In genomic region chr18:62521588-62521987, GRCh38 we compare ENCODE assay signal across 9 cellular contexts. TPM values are rescaled to one million over a fixed set of nuclear protein-coding genes. Genes with fewer than 3 reads are reported as not detected.
DNase-seq lines count a peak whose midpoint lies in the region; ATAC-seq and TF ChIP-seq lines count a peak whose summit lies in the region.
"Had no signal": no experiment of that assay in that cellular context is flagged by ENCODE, and none has a peak within 500 bp of the region (broad histone marks: within the 10 kb centered on the region; RNA-seq: fewer than 3 reads in every experiment).

No MANE protein-coding gene starts in this region.

- no peak for ATAC-seq in stimulated activated naive CD8-positive, alpha-beta T cell treated with anti-CD3 and anti-CD28 coated beads, Interleukin-15, Interleukin-2, amounts not matched to agents 100 U/mL and 50 U/mL, for 24 hours
- ATAC-seq in activated naive CD8-positive, alpha-beta T cell treated with anti-CD3 and anti-CD28 coated beads, Interleukin-2, amount 50 U/mL, for 24 hours: no peak
- ATAC-seq in right lobe of liver (no peak), GM19455 (IDR thresholded peaks at IDR 0.05; ENCODE audit: unreplicated experiment) (no peak)

- no peak for TF ChIP-seq POLR2A in right lobe of liver (IDR thresholded peaks at IDR 0.05)

- DNase-seq in stimulated activated naive CD8-positive, alpha-beta T cell treated with anti-CD3 and anti-CD28 coated beads, Interleukin-15, Interleukin-2, amounts not matched to agents 100 U/mL and 50 U/mL, for 24 hours: no peak
- DNase-seq in activated naive CD8-positive, alpha-beta T cell treated with anti-CD3 and anti-CD28 coated beads, Interleukin-2, amount 50 U/mL, for 24 hours: no peak
- DNase-seq in right lobe of liver (no peak), HPDE6-E6E7 (ENCODE audit: extremely low spot score) (no peak), NCI-H1105 (lab: John Stamatoyannopoulos, UW) (no peak), SHP77 treated with DMSO at 0.1 percent for 48 hours (lab: John Stamatoyannopoulos, UW) (no peak)
- DNase-seq: NCI-H2029 had no signal

- peak overlapping the region; percentile 93 for H3K4me3 Mint-ChIP-seq in stimulated activated naive CD8-positive, alpha-beta T cell treated with anti-CD3 and anti-CD28 coated beads, Interleukin-15, Interleukin-2, amounts not matched to agents 100 ng/mL and 50 ng/mL, for 24 hours
- peak overlapping the region; percentile 85 for H3K4me3 Mint-ChIP-seq in activated naive CD8-positive, alpha-beta T cell treated with anti-CD3 and anti-CD28 coated beads, Interleukin-2, amount 50 U/mL, for 24 hours

- peak overlapping the region; percentile 89 to 95 (median 91) for H3K4me3 ChIP-seq in right lobe of liver

- H3K27ac Mint-ChIP-seq in stimulated activated naive CD8-positive, alpha-beta T cell treated with anti-CD3 and anti-CD28 coated beads, Interleukin-15, Interleukin-2, amounts not matched to agents 100 ng/mL and 50 ng/mL, for 24 hours: peak overlapping the region; percentile 80
- H3K27ac Mint-ChIP-seq in activated naive CD8-positive, alpha-beta T cell treated with anti-CD3 and anti-CD28 coated beads, Interleukin-2, amount 50 U/mL, for 24 hours: peak overlapping the region; percentile 84

- intact Hi-C loops in right lobe of liver (cut with DNase I): no loop called here

- TF ChIP-seq CTCF in right lobe of liver (IDR thresholded peaks at IDR 0.05): no peak

- peaks cover 0 to 36% (median 3%) of the 10 kb centered on the region in 4 donors for H3K4me1 ChIP-seq in right lobe of liver

- peaks cover 17% of the 10 kb centered on the region for H3K36me3 Mint-ChIP-seq in stimulated activated naive CD8-positive, alpha-beta T cell treated with anti-CD3 and anti-CD28 coated beads, Interleukin-15, Interleukin-2, amounts not matched to agents 100 ng/mL and 50 ng/mL, for 24 hours (ENCODE audit: low read depth)
- H3K36me3 Mint-ChIP-seq in activated naive CD8-positive, alpha-beta T cell treated with anti-CD3 and anti-CD28 coated beads, Interleukin-2, amount 50 U/mL, for 24 hours (ENCODE audit: low read depth): peaks cover 15% of the 10 kb centered on the region

- H3K27ac ChIP-seq in right lobe of liver: peak overlapping the region in 2 of 3 donors; percentile 98 to 99

- peaks cover 24% of the 10 kb centered on the region for H3K4me1 Mint-ChIP-seq in stimulated activated naive CD8-positive, alpha-beta T cell treated with anti-CD3 and anti-CD28 coated beads, Interleukin-15, Interleukin-2, amounts not matched to agents 100 ng/mL and 50 ng/mL, for 24 hours (ENCODE audit: low read depth)
- H3K4me1 Mint-ChIP-seq in activated naive CD8-positive, alpha-beta T cell treated with anti-CD3 and anti-CD28 coated beads, Interleukin-2, amount 50 U/mL, for 24 hours: peaks cover 28% of the 10 kb centered on the region

- no peaks in the 10 kb centered on the region for H3K27me3 Mint-ChIP-seq in stimulated activated naive CD8-positive, alpha-beta T cell treated with anti-CD3 and anti-CD28 coated beads, Interleukin-15, Interleukin-2, amounts not matched to agents 100 ng/mL and 50 ng/mL, for 24 hours
- H3K27me3 Mint-ChIP-seq in activated naive CD8-positive, alpha-beta T cell treated with anti-CD3 and anti-CD28 coated beads, Interleukin-2, amount 50 U/mL, for 24 hours: no peaks in the 10 kb centered on the region

- H3K36me3 ChIP-seq in right lobe of liver: no peaks in the 10 kb centered on the region

- no peaks in the 10 kb centered on the region for H3K27me3 ChIP-seq in right lobe of liver

- WGBS in right lobe of liver (ENCODE audit: insufficient coverage, low coverage, low lambda C conversion rate, missing lambda C conversion rate): 3% methylated on average over 2 of the region's 2 CpGs

- H3K9me3 ChIP-seq in right lobe of liver: no peaks in the 10 kb centered on the region

- H3K9me3 Mint-ChIP-seq in stimulated activated naive CD8-positive, alpha-beta T cell treated with anti-CD3 and anti-CD28 coated beads, Interleukin-15, Interleukin-2, amounts not matched to agents 100 ng/mL and 50 ng/mL, for 24 hours: no peaks in the 10 kb centered on the region
- H3K9me3 Mint-ChIP-seq in activated naive CD8-positive, alpha-beta T cell treated with anti-CD3 and anti-CD28 coated beads, Interleukin-2, amount 50 U/mL, for 24 hours: peaks cover 4% of the 10 kb centered on the region

RNA-seq across cellular contexts. Expression of gene ZCCHC2, which starts 1.2 kb away (rescaled TPM):
- 10 to 100 TPM; 18.9 to 26.6 (median 23.5) TPM for total RNA-seq in right lobe of liver
